ENCODE assay signal across 22 cellular contexts in genomic region chr15:63922551-63923315, GRCh38.
"Had no signal": no experiment of that assay in that cellular context is flagged by ENCODE, and none has a peak within 500 bp of the region (broad histone marks: within the 10 kb centered on the region; RNA-seq: fewer than 3 reads in every experiment).

No MANE protein-coding gene starts in this region.

- H3K79me2 ChIP-seq: parathyroid adenoma had no signal

- H3K4me1 ChIP-seq: colonic mucosa, parathyroid adenoma, suprapubic skin had no signal

- H3K36me3 ChIP-seq: colonic mucosa, WERI-Rb-1 had no signal

- DNase-seq: activated CD4-positive, alpha-beta T cell treated with anti-CD3 and anti-CD28 coated beads, Interleukin-2, amount 10 ng/mL, durations not matched to agents 7 days and 5 days; activated CD4-positive, CD25-positive, alpha-beta regulatory T cell treated with anti-CD3 and anti-CD28 coated beads, Interleukin-2, amount 50 U/mL, for 72 hours; activated CD8-positive, alpha-beta T cell treated with anti-CD3 and anti-CD28 coated beads, Interleukin-2, amount 10 ng/mL, durations not matched to agents 7 days and 5 days; activated naive CD4-positive, alpha-beta T cell; colonic mucosa; effector memory CD8-positive, alpha-beta T cell; foreskin fibroblast; immature natural killer cell; stimulated activated CD4-positive, alpha-beta T cell treated with anti-CD3 and anti-CD28 coated beads, Interleukin-4, amount 100 ng/mL, for 4 hours; T-cell; WERI-Rb-1 had no signal

- H3K4me3 ChIP-seq: colonic mucosa, dorsolateral prefrontal cortex, esophagus muscularis mucosa, suprapubic skin, tibial nerve had no signal

- H3K9me3 ChIP-seq: colonic mucosa, esophagus muscularis mucosa, suprapubic skin, tibial nerve had no signal

- H3K27me3 ChIP-seq: colonic mucosa, dorsolateral prefrontal cortex, esophagus muscularis mucosa, suprapubic skin, tibial nerve had no signal

- H3K9me3 Mint-ChIP-seq: activated CD4-positive, alpha-beta T cell treated with anti-CD3 and anti-CD28 coated beads, Interleukin-2, amount 10 ng/mL, durations not matched to agents 7 days and 5 days; central memory CD8-positive, alpha-beta T cell; effector memory CD8-positive, alpha-beta T cell; immature natural killer cell; natural killer cell treated with Interleukin-12 subunit alpha and Interleukin-12 subunit beta and Interleukin-15 and Interleukin-18, amount 100 ng/mL, for 72 hours; stimulated activated naive CD8-positive, alpha-beta T cell treated with anti-CD3 and anti-CD28 coated beads, Interleukin-15, Interleukin-2, amounts not matched to agents 100 ng/mL and 50 ng/mL, for 24 hours; T-cell; T-helper 2 cell treated with Interferon-gamma antibody and Interleukin-4, amounts not matched to agents 5 μg/mL and 100 μg/mL, for 36 hours had no signal

- H2AFZ ChIP-seq: parathyroid adenoma had no signal

- H3K36me3 Mint-ChIP-seq: activated naive CD8-positive, alpha-beta T cell; natural killer cell treated with Interleukin-12 subunit alpha and Interleukin-12 subunit beta and Interleukin-15 and Interleukin-18, amount 100 ng/mL, for 72 hours; T-cell had no signal

- H3K27ac ChIP-seq: colonic mucosa, esophagus muscularis mucosa, parathyroid adenoma, suprapubic skin, tibial nerve, WERI-Rb-1 had no signal

- H3K4me3 Mint-ChIP-seq: activated CD4-positive, alpha-beta T cell treated with anti-CD3 and anti-CD28 coated beads, Interleukin-2, amount 10 ng/mL, durations not matched to agents 7 days and 5 days; activated CD8-positive, alpha-beta T cell treated with anti-CD3 and anti-CD28 coated beads, Interleukin-2, amount 10 ng/mL, durations not matched to agents 7 days and 5 days; activated naive CD8-positive, alpha-beta T cell; central memory CD8-positive, alpha-beta T cell; effector memory CD8-positive, alpha-beta T cell; immature natural killer cell; natural killer cell treated with Interleukin-12 subunit alpha and Interleukin-12 subunit beta and Interleukin-15 and Interleukin-18, amount 100 ng/mL, for 72 hours; stimulated activated naive CD8-positive, alpha-beta T cell treated with anti-CD3 and anti-CD28 coated beads, Interleukin-15, Interleukin-2, amounts not matched to agents 100 ng/mL and 50 ng/mL, for 24 hours; T-cell; T-helper 2 cell treated with Interferon-gamma antibody and Interleukin-4, amounts not matched to agents 5 μg/mL and 100 μg/mL, for 36 hours had no signal

- ATAC-seq: activated CD8-positive, alpha-beta T cell treated with anti-CD3 and anti-CD28 coated beads, Interleukin-2, amount 10 ng/mL, durations not matched to agents 7 days and 5 days; effector memory CD8-positive, alpha-beta T cell; natural killer cell treated with Interleukin-12 subunit alpha and Interleukin-12 subunit beta and Interleukin-15 and Interleukin-18, amount 100 ng/mL, for 72 hours; SK-N-SH treated with all-trans-retinoic acid at 6 μM for 48 hours; T-cell had no signal

- H3K27ac Mint-ChIP-seq: activated CD4-positive, alpha-beta T cell treated with anti-CD3 and anti-CD28 coated beads, Interleukin-2, amount 10 ng/mL, durations not matched to agents 7 days and 5 days; activated CD8-positive, alpha-beta T cell treated with anti-CD3 and anti-CD28 coated beads, Interleukin-2, amount 10 ng/mL, durations not matched to agents 7 days and 5 days; activated naive CD8-positive, alpha-beta T cell; effector memory CD8-positive, alpha-beta T cell; immature natural killer cell; natural killer cell treated with Interleukin-12 subunit alpha and Interleukin-12 subunit beta and Interleukin-15 and Interleukin-18, amount 100 ng/mL, for 72 hours; stimulated activated naive CD8-positive, alpha-beta T cell treated with anti-CD3 and anti-CD28 coated beads, Interleukin-15, Interleukin-2, amounts not matched to agents 100 ng/mL and 50 ng/mL, for 24 hours; T-cell; T-helper 2 cell treated with Interferon-gamma antibody and Interleukin-4, amounts not matched to agents 5 μg/mL and 100 μg/mL, for 36 hours had no signal

- H3K9ac ChIP-seq: parathyroid adenoma had no signal

- H3K27me3 Mint-ChIP-seq: activated CD4-positive, alpha-beta T cell treated with anti-CD3 and anti-CD28 coated beads, Interleukin-2, amount 10 ng/mL, durations not matched to agents 7 days and 5 days; activated naive CD8-positive, alpha-beta T cell; central memory CD8-positive, alpha-beta T cell; effector memory CD8-positive, alpha-beta T cell; natural killer cell treated with Interleukin-12 subunit alpha and Interleukin-12 subunit beta and Interleukin-15 and Interleukin-18, amount 100 ng/mL, for 72 hours; stimulated activated naive CD8-positive, alpha-beta T cell treated with anti-CD3 and anti-CD28 coated beads, Interleukin-15, Interleukin-2, amounts not matched to agents 100 ng/mL and 50 ng/mL, for 24 hours; T-cell had no signal
